Comparison of ENCODE assay signal across 10 cellular contexts in the genomic region with DNA sequence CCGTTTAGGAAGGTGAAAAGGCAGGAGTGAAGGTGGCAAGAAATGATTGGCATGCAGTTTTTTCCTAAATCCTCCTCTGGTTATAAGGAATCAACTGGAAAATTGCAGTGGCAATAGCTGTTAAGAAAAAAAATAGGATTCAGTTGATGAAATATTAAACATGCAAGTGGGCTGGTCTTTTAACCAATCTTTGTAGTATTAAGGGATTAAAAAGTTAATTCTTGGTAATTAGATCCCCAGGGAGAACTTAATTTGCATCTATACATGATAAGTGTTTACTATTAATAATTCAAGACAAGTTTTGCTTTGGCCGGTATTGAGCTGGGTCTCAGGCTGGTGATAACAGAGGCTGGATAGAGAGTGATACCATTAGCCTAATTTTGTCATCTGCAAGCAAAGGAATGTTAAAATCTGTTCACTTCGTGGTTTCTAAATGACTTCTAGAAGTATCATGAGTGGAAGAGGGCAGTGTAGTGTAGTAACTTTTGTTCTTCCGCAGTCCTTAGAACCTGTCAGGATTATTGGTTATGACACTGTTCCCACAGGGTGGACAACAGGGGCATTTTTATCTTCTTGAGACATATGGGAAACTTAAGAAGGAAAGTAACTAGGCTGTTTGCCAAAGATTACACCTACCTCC.
DNase-seq lines count a peak whose midpoint lies in the region; ATAC-seq and TF ChIP-seq lines count a peak whose summit lies in the region.
"Had no signal": no experiment of that assay in that cellular context is flagged by ENCODE, and none has a peak within 500 bp of the region (broad histone marks: within the 10 kb centered on the region; RNA-seq: fewer than 3 reads in every experiment).

No MANE protein-coding gene starts in this region.

- intact Hi-C loops in prostate gland (cut with DNase I), result no loop called here

- H3K4me3 Mint-ChIP-seq in chondrocyte (ENCODE audit: unreplicated experiment), result no peak overlapping the region

- H3K27me3 ChIP-seq in DND-41 (ENCODE audit: insufficient read depth, low read length, poor library complexity) (no peaks in the 10 kb centered on the region), HUES6 (ENCODE audit: control insufficient read depth, insufficient read depth, low read length) (no peaks in the 10 kb centered on the region), prostate gland (replicated peaks; ENCODE audit: insufficient read depth) (no peaks in the 10 kb centered on the region)
- H3K27me3 ChIP-seq: SJCRH30 had no signal

- H3K4me3 ChIP-seq in DND-41 (ENCODE audit: low read depth in 1 of 2, low read length in 2 of 2) (no peak overlapping the region), HUES6 (ENCODE audit: low read depth, low read length) (no peak overlapping the region), prostate gland (no peak overlapping the region)
- H3K4me3 ChIP-seq: SJCRH30 had no signal

- no peak overlapping the region for H3K4me2 ChIP-seq in DND-41 (ENCODE audit: insufficient read depth, low read length)

- peaks cover 32% of the 10 kb centered on the region for H3K4me1 Mint-ChIP-seq in chondrocyte (ENCODE audit: low read depth)

- H3K79me2 ChIP-seq in DND-41 (ENCODE audit: insufficient read depth, low read length), result peaks cover 96% of the 10 kb centered on the region

- H3K9me3 ChIP-seq in DND-41 (ENCODE audit: insufficient read depth, low read length, severe bottlenecking) (no peaks in the 10 kb centered on the region), HUES6 (ENCODE audit: control insufficient read depth, insufficient read depth, low read depth, low read length) (no peaks in the 10 kb centered on the region), prostate gland (no peaks in the 10 kb centered on the region)
- H3K9me3 ChIP-seq: SJCRH30 had no signal

- TF ChIP-seq POLR2A in prostate gland (IDR thresholded peaks at IDR 0.05), result no peak

- H3K4me1 ChIP-seq in DND-41 (ENCODE audit: insufficient read depth, low read length) (peaks cover 88% of the 10 kb centered on the region), HUES6 (ENCODE audit: control insufficient read depth, insufficient read depth, low read length) (peaks cover 23% of the 10 kb centered on the region), prostate gland (replicated peaks) (peaks cover 7% of the 10 kb centered on the region)
- H3K4me1 ChIP-seq: SJCRH30 had no signal

- ATAC-seq in DND-41 (ENCODE audit: insufficient read depth, low read depth), result no peak

- WGBS in prostate gland, result 76% methylated on average over 4 of the region's 4 CpGs

- DNase-seq in DND-41, result no peak
- DNase-seq in chondrocyte (ENCODE audit: low spot score), result no peak
- no peak for DNase-seq in prostate gland (ENCODE audit: low spot score)
- no peak for DNase-seq in stimulated activated CD4-positive, alpha-beta T cell treated with anti-CD3 and anti-CD28 coated beads, Interleukin-15, amount 100 ng/mL, for 24 hours
- DNase-seq in substantia nigra (lab: John Stamatoyannopoulos, UW), result no peak
- DNase-seq in AG08396 (ENCODE audit: low spot score), result no peak
- DNase-seq in hippocampal formation (lab: John Stamatoyannopoulos, UW), result no peak
- DNase-seq: naive B cell, SJCRH30 had no signal

- H3K36me3 ChIP-seq in DND-41 (ENCODE audit: insufficient read depth, low read length) (peaks cover 4% of the 10 kb centered on the region), HUES6 (ENCODE audit: control insufficient read depth, insufficient read depth, low read length) (no peaks in the 10 kb centered on the region), prostate gland (no peaks in the 10 kb centered on the region)
- H3K36me3 ChIP-seq: SJCRH30 had no signal

- TF ChIP-seq CTCF in DND-41 (IDR thresholded peaks at IDR 0.05; ENCODE audit: borderline replicate concordance, extremely low read depth, low read length, poor library complexity, severe bottlenecking) (no peak), chondrocyte (IDR thresholded peaks at IDR 0.05) (no peak), prostate gland (IDR thresholded peaks at IDR 0.05) (no peak)

- no peaks in the 10 kb centered on the region for H3K9me3 Mint-ChIP-seq in chondrocyte (ENCODE audit: low read depth)
- H3K9me3 Mint-ChIP-seq: naive B cell had no signal

- H3K36me3 Mint-ChIP-seq in chondrocyte (ENCODE audit: low read depth), result peaks cover 1% of the 10 kb centered on the region
- H3K36me3 Mint-ChIP-seq: naive B cell had no signal

- no peaks in the 10 kb centered on the region for H3K27me3 Mint-ChIP-seq in chondrocyte (ENCODE audit: low read depth)

- no peak overlapping the region for H3K9ac ChIP-seq in DND-41 (ENCODE audit: low read depth, low read length)
- H3K9ac ChIP-seq in HUES6 (ENCODE audit: low read length), result no peak overlapping the region

- H3K27ac Mint-ChIP-seq in chondrocyte (ENCODE audit: unreplicated experiment), result peak overlapping the region; percentile 88

- H4K20me1 ChIP-seq in DND-41 (ENCODE audit: insufficient read depth, low read length), result no peaks in the 10 kb centered on the region

- H3K27ac ChIP-seq in DND-41 (ENCODE audit: low read length) (peak overlapping the region; percentile 66), HUES6 (ENCODE audit: low read depth, low read length) (0 out of 2 replicates have a peak overlapping the region, but pooled peaks have one; percentile 4), prostate gland (peak overlapping the region; percentile 10 to 65), substantia nigra (ENCODE audit: low read depth, low read length, poor library complexity, severe bottlenecking) (no peak overlapping the region)
- H3K27ac ChIP-seq: SJCRH30 had no signal

- no peak overlapping the region for H2AFZ ChIP-seq in DND-41 (ENCODE audit: low read depth, low read length)
